22 cellular contexts compared by ENCODE assay signal in genomic region chr10:43888551-43888950, GRCh38.
DNase-seq lines count a peak whose midpoint lies in the region; ATAC-seq and TF ChIP-seq lines count a peak whose summit lies in the region.
"Had no signal": no experiment of that assay in that cellular context is flagged by ENCODE, and none has a peak within 500 bp of the region (broad histone marks: within the 10 kb centered on the region; RNA-seq: fewer than 3 reads in every experiment).

No MANE protein-coding gene starts in this region.

- TF ChIP-seq POLR2A in breast epithelium (IDR thresholded peaks at IDR 0.05): no peak

- intact Hi-C loops in MCF 10A (cut with micrococcal nuclease): no loop called here
- intact Hi-C loops in breast epithelium (cut with DNase I; ENCODE audit: low total_unique reads): no loop called here

- BruUV-seq in MCF 10A (replicated peaks; lab: Mats Ljungman, UMichigan): no TSS peak

- no peak for TF ChIP-seq CTCF in MCF 10A (IDR thresholded peaks at IDR 0.05; ENCODE audit: unreplicated experiment)
- TF ChIP-seq CTCF in breast epithelium (IDR thresholded peaks at IDR 0.05): no peak
- no peak for TF ChIP-seq CTCF in fibroblast of pulmonary artery (IDR thresholded peaks at IDR 0.05; ENCODE audit: low read length, missing control alignments)

- H3K4me3 ChIP-seq in breast epithelium (no peak overlapping the region), adipocyte (ENCODE audit: low read length) (no peak overlapping the region), fibroblast of pulmonary artery (replicated peaks; ENCODE audit: low read depth, low read length) (no peak overlapping the region)
- H3K4me3 ChIP-seq: ascending aorta, left lung, tibial artery had no signal

- no peak overlapping the region for H3K4me3 Mint-ChIP-seq in MCF 10A (ENCODE audit: unreplicated experiment)
- H3K4me3 Mint-ChIP-seq: activated B cell treated with CpG ODN at 0.5 μM for 24 hours; CD8-positive, alpha-beta memory T cell; T-helper 17 cell had no signal

- H3K4me1 ChIP-seq in breast epithelium (no peaks in the 10 kb centered on the region), adipocyte (ENCODE audit: control insufficient read depth, insufficient read depth, low read length) (peaks cover 41% of the 10 kb centered on the region)
- H3K4me1 ChIP-seq: ascending aorta, left lung had no signal

- H3K9me3 ChIP-seq in breast epithelium (no peaks in the 10 kb centered on the region), adipocyte (ENCODE audit: control insufficient read depth, low read length) (no peaks in the 10 kb centered on the region)
- H3K9me3 ChIP-seq: ascending aorta, left lung, tibial artery had no signal

- no peak overlapping the region for H3K27ac ChIP-seq in breast epithelium
- H3K27ac ChIP-seq: ascending aorta, foreskin keratinocyte, left lung, tibial artery had no signal

- peak; percentile 69 for DNase-seq in MCF 10A (ENCODE audit: unreplicated experiment)
- no peak for DNase-seq in breast epithelium (ENCODE audit: low spot score in 2 of 2)
- DNase-seq in adipocyte (ENCODE audit: low read depth): peak; percentile 94
- peak; percentile 88 for DNase-seq in fibroblast of pulmonary artery (ENCODE audit: low read depth)
- no peak for DNase-seq in NCI-H748 treated with DMSO at 0.1 percent for 48 hours (lab: John Stamatoyannopoulos, UW)
- DNase-seq in activated CD4-positive, alpha-beta T cell treated with anti-CD3 and anti-CD28 coated beads for 1 hour: no peak
- DNase-seq in midbrain (lab: John Stamatoyannopoulos, UW): no peak
- DNase-seq: 8988T; activated B cell treated with CpG ODN at 0.5 μM for 24 hours; activated gamma-delta T cell; CD8-positive, alpha-beta memory T cell; left lung; NCI-H1417; NCI-H226; NK-92 treated with Interleukin-12 subunit alpha and Interleukin-12 subunit beta, amount 100 ng/mL, for 24 hours; Right ventricle myocardium superior; small intestine; T-helper 17 cell; tibial artery had no signal

- peaks cover 6% of the 10 kb centered on the region for H3K36me3 Mint-ChIP-seq in MCF 10A (ENCODE audit: insufficient read depth, unreplicated experiment)
- H3K36me3 Mint-ChIP-seq: CD8-positive, alpha-beta memory T cell had no signal

- H3K9me3 Mint-ChIP-seq in MCF 10A (ENCODE audit: unreplicated experiment): no peaks in the 10 kb centered on the region
- H3K9me3 Mint-ChIP-seq: activated B cell treated with CpG ODN at 0.5 μM for 24 hours; CD8-positive, alpha-beta memory T cell had no signal

- no peaks in the 10 kb centered on the region for H3K27me3 Mint-ChIP-seq in MCF 10A (ENCODE audit: insufficient read depth, unreplicated experiment)

- H3K4me1 Mint-ChIP-seq in MCF 10A (ENCODE audit: insufficient read depth, unreplicated experiment): peaks cover 6% of the 10 kb centered on the region
- H3K4me1 Mint-ChIP-seq: activated B cell treated with CpG ODN at 0.5 μM for 24 hours; CD8-positive, alpha-beta memory T cell had no signal

- POLR2A ChIA-PET in MCF 10A (lab: Yijun Ruan, JAX): no interaction called here

- no peak overlapping the region for H3K27ac Mint-ChIP-seq in MCF 10A (ENCODE audit: low read depth, unreplicated experiment)
- H3K27ac Mint-ChIP-seq: activated B cell treated with CpG ODN at 0.5 μM for 24 hours; CD8-positive, alpha-beta memory T cell; T-helper 17 cell had no signal

- CTCF ChIA-PET in MCF 10A (lab: Yijun Ruan, JAX): no interaction called here

- H3K36me3 ChIP-seq in breast epithelium (no peaks in the 10 kb centered on the region), adipocyte (ENCODE audit: control insufficient read depth, insufficient read depth, low read length, severe bottlenecking) (no peaks in the 10 kb centered on the region)
- H3K36me3 ChIP-seq: ascending aorta, left lung, tibial artery had no signal

- H3K27me3 ChIP-seq in breast epithelium: no peaks in the 10 kb centered on the region
- H3K27me3 ChIP-seq in adipocyte (replicated peaks; ENCODE audit: control insufficient read depth, insufficient read depth, low read length): no peaks in the 10 kb centered on the region
- H3K27me3 ChIP-seq: ascending aorta, foreskin keratinocyte, left lung, tibial artery had no signal

- H3K9ac ChIP-seq in adipocyte (ENCODE audit: low read length): no peak overlapping the region

- ATAC-seq in GM19351 (IDR thresholded peaks at IDR 0.05; ENCODE audit: unreplicated experiment): no peak
- ATAC-seq: foreskin keratinocyte, left lung, T-helper 17 cell had no signal

Comparison
In these comparisons a context has a peak if more than half of its experiments do, and no peak if none do; other contexts are left out.
1. DNase-seq: peak in MCF 10A (single experiment), adipocyte (single experiment) and fibroblast of pulmonary artery (single experiment); none in breast epithelium (0 of 2), NCI-H748 treated with DMSO at 0.1 percent for 48 hours (single experiment), activated CD4-positive, alpha-beta T cell treated with anti-CD3 and anti-CD28 coated beads for 1 hour (single experiment) and midbrain (single experiment).